1 cellular context compared by ENCODE assay signal in the genomic region with DNA sequence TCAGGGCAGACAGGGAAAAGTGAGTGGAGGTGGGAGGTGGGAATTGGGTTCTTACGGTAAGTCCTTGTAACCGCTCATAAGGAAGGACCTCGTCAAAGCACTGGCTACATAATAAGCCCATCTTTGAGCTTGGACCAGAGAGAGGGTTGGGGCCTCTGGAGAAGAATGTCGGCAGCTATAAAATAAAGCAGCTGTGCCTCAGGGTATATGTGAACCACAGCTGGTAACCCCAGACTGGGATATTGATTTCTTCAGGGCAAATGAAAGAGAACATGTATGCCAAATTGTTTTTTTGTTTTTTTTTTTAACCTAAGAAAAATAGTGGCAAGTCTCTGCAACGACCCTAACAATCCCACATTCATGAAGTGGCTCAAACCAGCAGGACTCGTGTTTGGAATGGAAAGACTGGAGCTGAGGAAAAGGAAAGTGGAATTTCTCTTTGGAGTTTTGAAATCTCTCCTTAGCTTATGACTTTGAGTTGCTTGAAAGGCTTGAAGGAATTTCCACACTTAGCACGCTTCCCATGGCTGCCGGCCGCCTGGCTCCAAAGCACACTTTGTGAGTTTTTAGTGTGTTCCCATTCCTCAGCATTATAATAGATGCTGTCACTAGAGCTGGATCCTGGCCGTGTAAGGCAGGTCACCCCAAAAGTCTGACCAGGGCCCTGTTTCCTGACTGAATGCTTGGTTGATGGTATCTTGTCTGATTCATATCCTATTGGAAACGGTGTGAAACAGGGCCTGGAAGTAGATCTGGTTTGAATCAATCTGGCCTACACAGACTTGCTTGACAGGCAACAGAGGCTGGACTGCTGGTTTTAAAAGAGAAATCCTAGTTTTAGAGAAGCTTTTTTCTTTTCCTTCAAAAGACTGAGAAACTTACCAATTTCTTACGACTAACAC.
TF ChIP-seq lines count a peak whose summit lies in the region.

No MANE protein-coding gene starts in this region.

TF ChIP-seq in GM23338, 12 proteins besides CTCF, POLR2A, EP300 and RAD21 (continued from another document):
- TF ChIP-seq ZNF462 (CRISPR knock-in tag; IDR thresholded peaks at IDR 0.05), result no peak
- TF ChIP-seq ZNF331 (CRISPR knock-in tag; IDR thresholded peaks at IDR 0.05; ENCODE audit: low read depth), result no peak
- no peak for TF ChIP-seq EZH2 (IDR thresholded peaks at IDR 0.05; ENCODE audit: low read depth, unreplicated experiment)
